16 cellular contexts compared by ENCODE assay signal in the genomic region with DNA sequence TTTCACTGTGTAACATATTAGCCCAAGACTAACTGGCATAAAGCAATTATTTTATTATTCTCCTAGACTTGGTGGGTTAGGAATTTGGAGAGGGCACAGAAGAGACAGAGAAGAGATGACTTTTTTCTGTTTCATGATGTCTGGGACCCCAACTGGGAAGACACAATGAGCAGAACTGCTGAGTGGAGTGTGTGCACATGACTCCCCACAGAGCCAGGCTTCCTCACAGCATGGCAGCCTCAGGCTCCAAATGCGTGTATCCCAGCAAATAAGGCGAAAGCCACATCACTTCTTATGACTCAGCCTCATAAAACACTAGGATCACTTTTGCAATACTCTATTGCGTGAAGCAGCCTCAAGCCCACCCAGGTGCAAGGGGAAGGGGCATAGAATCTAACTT.
DNase-seq lines count a peak whose midpoint lies in the region; ATAC-seq and TF ChIP-seq lines count a peak whose summit lies in the region.
"Had no signal": no experiment of that assay in that cellular context is flagged by ENCODE, and none has a peak within 500 bp of the region (broad histone marks: within the 10 kb centered on the region; RNA-seq: fewer than 3 reads in every experiment).

No MANE protein-coding gene starts in this region.

- no peak overlapping the region for H3K27ac Mint-ChIP-seq in stimulated activated naive CD8-positive, alpha-beta T cell treated with anti-CD3 and anti-CD28 coated beads, Interleukin-15, amount 100 ng/mL, for 72 hours
- H3K27ac Mint-ChIP-seq: CD4-positive, alpha-beta memory T cell had no signal

- H3K4me1 ChIP-seq in ectodermal cell (ENCODE audit: control insufficient read depth, insufficient read depth, low read length) (peaks cover 17% of the 10 kb centered on the region), hepatocyte (ENCODE audit: insufficient read depth) (no peaks in the 10 kb centered on the region)
- H3K4me1 ChIP-seq: BE2C had no signal

- no peaks in the 10 kb centered on the region for H3K36me3 ChIP-seq in H7 (replicated peaks; ENCODE audit: control insufficient read depth, insufficient read depth, low read length)
- no peaks in the 10 kb centered on the region for H3K36me3 ChIP-seq in ectodermal cell (ENCODE audit: control insufficient read depth, insufficient read depth, low read length)
- H3K36me3 ChIP-seq in hepatocyte (replicated peaks; ENCODE audit: insufficient read depth, low read depth), result no peaks in the 10 kb centered on the region
- H3K36me3 ChIP-seq: BE2C had no signal

- DNase-seq in H7 (peak; percentile 40), M059J (ENCODE audit: low read depth) (peak; percentile 3), SKM-1 (lab: John Stamatoyannopoulos, UW; ENCODE audit: unreplicated experiment) (no peak), hepatocyte (ENCODE audit: low spot score) (no peak)
- DNase-seq in stimulated activated naive CD8-positive, alpha-beta T cell treated with anti-CD3 and anti-CD28 coated beads, Interleukin-15, amount 100 ng/mL, for 72 hours, result no peak
- DNase-seq: BE2C; CD4-positive, alpha-beta memory T cell; DMS79; NCI-H146; NCI-H748 treated with DMSO at 0.1 percent for 48 hours; OCI-M1; T-helper 2 cell had no signal

- no peaks in the 10 kb centered on the region for H3K9me2 ChIP-seq in hepatocyte (replicated peaks; ENCODE audit: insufficient read depth)

- H3K27me3 Mint-ChIP-seq in stimulated activated naive CD8-positive, alpha-beta T cell treated with anti-CD3 and anti-CD28 coated beads, Interleukin-15, amount 100 ng/mL, for 72 hours, result peaks cover 7% of the 10 kb centered on the region

- H2AFZ ChIP-seq in hepatocyte, result no peak overlapping the region

- no peaks in the 10 kb centered on the region for H3K79me2 ChIP-seq in hepatocyte

- WGBS in ectodermal cell, 2 experiments, result 31 to 36% methylated on average over 3 of the region's 3 CpGs
- WGBS in hepatocyte (ENCODE audit: low lambda C conversion rate, missing lambda C conversion rate), result 65% methylated on average over 3 of the region's 3 CpGs

- H3K27ac ChIP-seq in ectodermal cell (ENCODE audit: insufficient read depth, low read depth, low read length, poor library complexity, severe bottlenecking), result peak overlapping the region; percentile 39
- no peak overlapping the region for H3K27ac ChIP-seq in hepatocyte
- H3K27ac ChIP-seq: RWPE1 had no signal

- no peak overlapping the region for H3K4me3 Mint-ChIP-seq in stimulated activated naive CD8-positive, alpha-beta T cell treated with anti-CD3 and anti-CD28 coated beads, Interleukin-15, amount 100 ng/mL, for 72 hours
- H3K4me3 Mint-ChIP-seq: CD4-positive, alpha-beta memory T cell had no signal

- H3K4me3 ChIP-seq in H7 (ENCODE audit: insufficient read depth, low read depth, low read length) (no peak overlapping the region), ectodermal cell (ENCODE audit: insufficient read depth, low read depth, low read length) (no peak overlapping the region), hepatocyte (no peak overlapping the region)
- H3K4me3 ChIP-seq: K562 had no signal

- ATAC-seq in stimulated activated naive CD8-positive, alpha-beta T cell treated with anti-CD3 and anti-CD28 coated beads, Interleukin-15, amount 100 ng/mL, for 72 hours, result no peak
- ATAC-seq in GM19463 (IDR thresholded peaks at IDR 0.05; ENCODE audit: unreplicated experiment), result no peak
- ATAC-seq: K562 had no signal

- no peaks in the 10 kb centered on the region for H3K27me3 ChIP-seq in H7 (ENCODE audit: control insufficient read depth, insufficient read depth, low read length)
- H3K27me3 ChIP-seq in ectodermal cell (ENCODE audit: control insufficient read depth, insufficient read depth, low read length, poor library complexity, severe bottlenecking), result no peaks in the 10 kb centered on the region
- H3K27me3 ChIP-seq in hepatocyte, result no peaks in the 10 kb centered on the region
- H3K27me3 ChIP-seq: BE2C had no signal

- no peaks in the 10 kb centered on the region for H3K9me3 ChIP-seq in ectodermal cell (ENCODE audit: control insufficient read depth, low read length)
- no peaks in the 10 kb centered on the region for H3K9me3 ChIP-seq in hepatocyte (ENCODE audit: low read depth)
- H3K9me3 ChIP-seq: BE2C had no signal

- no peak overlapping the region for H3K4me2 ChIP-seq in hepatocyte

- no peaks in the 10 kb centered on the region for H3K9me3 Mint-ChIP-seq in stimulated activated naive CD8-positive, alpha-beta T cell treated with anti-CD3 and anti-CD28 coated beads, Interleukin-15, amount 100 ng/mL, for 72 hours

- H4K20me1 ChIP-seq in hepatocyte (ENCODE audit: insufficient read depth, poor library complexity, severe bottlenecking), result no peaks in the 10 kb centered on the region

- TF ChIP-seq CTCF in hepatocyte (IDR thresholded peaks at IDR 0.05; ENCODE audit: poor library complexity), result no peak

- H3K4me1 Mint-ChIP-seq in stimulated activated naive CD8-positive, alpha-beta T cell treated with anti-CD3 and anti-CD28 coated beads, Interleukin-15, amount 100 ng/mL, for 72 hours, result peaks cover 2% of the 10 kb centered on the region

Comparison
In these comparisons a context has a peak if more than half of its experiments do, and no peak if none do; other contexts are left out.
1. DNase-seq: peak in H7 (single experiment) and M059J (single experiment); none in stimulated activated naive CD8-positive, alpha-beta T cell treated with anti-CD3 and anti-CD28 coated beads, Interleukin-15, amount 100 ng/mL, for 72 hours (0 of 2), SKM-1 (single experiment) and hepatocyte (single experiment).